ENCODE assay signal across 8 cellular contexts in the genomic region with DNA sequence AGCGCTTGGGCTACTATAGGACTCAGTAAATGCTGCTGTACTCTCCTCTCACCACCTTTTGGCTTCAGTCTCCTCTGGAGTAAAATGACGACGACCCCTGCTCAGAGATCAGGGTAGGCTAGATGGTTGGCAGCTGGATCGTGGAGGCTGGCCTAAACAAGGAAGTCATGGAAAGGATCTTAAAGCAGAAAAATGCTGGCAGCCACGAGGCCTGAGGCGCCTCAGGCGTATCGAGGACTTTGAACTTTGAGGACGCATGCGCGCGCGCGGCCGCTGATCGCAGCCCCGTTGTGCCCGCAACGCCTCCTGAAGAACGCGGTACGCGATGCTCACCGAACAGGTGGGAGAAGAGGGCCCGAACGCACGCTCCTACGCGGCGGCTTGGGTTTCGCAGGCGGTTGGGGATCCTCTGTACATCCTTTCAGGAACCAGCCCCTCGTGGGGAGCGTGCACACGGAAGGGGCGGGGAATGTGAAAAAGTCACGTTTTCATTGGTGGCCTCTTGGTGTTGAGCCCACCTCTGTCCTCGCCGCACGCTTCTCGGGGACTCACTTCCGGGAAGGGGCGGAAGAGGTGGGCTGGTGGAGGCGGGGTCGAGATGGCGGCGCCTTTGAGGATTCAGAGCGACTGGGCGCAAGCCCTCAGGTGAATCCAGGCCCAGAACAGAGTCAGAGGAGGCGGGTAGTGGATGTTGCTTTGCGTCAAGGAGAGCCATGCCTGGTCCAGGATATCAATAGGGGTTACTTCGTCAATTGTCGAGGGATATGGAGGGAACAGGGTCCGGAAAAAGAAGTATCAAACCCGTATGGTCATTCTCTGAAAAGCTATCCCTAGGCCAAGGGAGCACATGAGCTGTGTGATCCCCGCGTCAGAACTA. TPM values are rescaled to one million over a fixed set of nuclear protein-coding genes. Genes with fewer than 3 reads are reported as not detected.
DNase-seq lines count a peak whose midpoint lies in the region; ATAC-seq and TF ChIP-seq lines count a peak whose summit lies in the region.

A gene (minus strand): TSS at position 423 of the 877 bp plus-strand sequence. CDS start 3,468 bp downstream, outside the sequence.
A gene with protein sequence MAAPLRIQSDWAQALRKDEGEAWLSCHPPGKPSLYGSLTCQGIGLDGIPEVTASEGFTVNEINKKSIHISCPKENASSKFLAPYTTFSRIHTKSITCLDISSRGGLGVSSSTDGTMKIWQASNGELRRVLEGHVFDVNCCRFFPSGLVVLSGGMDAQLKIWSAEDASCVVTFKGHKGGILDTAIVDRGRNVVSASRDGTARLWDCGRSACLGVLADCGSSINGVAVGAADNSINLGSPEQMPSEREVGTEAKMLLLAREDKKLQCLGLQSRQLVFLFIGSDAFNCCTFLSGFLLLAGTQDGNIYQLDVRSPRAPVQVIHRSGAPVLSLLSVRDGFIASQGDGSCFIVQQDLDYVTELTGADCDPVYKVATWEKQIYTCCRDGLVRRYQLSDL (plus strand): TSS at position 576 of the 877 bp plus-strand sequence. CDS start 23 bp downstream, at position 599.

- DNase-seq in NCI-H187 treated with DMSO at 0.1 percent for 48 hours (lab: John Stamatoyannopoulos, UW) (peak; percentile 88), anterior cingulate cortex (lab: John Stamatoyannopoulos, UW) (peak; percentile 55 to 97 (median 91)), right atrium auricular region (ENCODE audit: low spot score) (peak; percentile 95), pulmonary artery endothelial cell (ENCODE audit: low read depth, low spot score) (peak; percentile 83), uterus (peak; percentile 91 to 93)

- H3K27ac ChIP-seq in right atrium auricular region (peak within 1 kb of the TSS; percentile 82 to 87), uterus (peak within 1 kb of the TSS; percentile 74 to 88)

- TF ChIP-seq CTCF in right atrium auricular region (IDR thresholded peaks at IDR 0.05) (no peak), uterus (IDR thresholded peaks at IDR 0.05) (peak in 1 of 4 experiments; percentile 24)

- H3K4me1 ChIP-seq in right atrium auricular region (peaks cover 0 to 27% of the 10 kb centered on the region in 2 donors), uterus (peaks cover 0 to 11% of the 10 kb centered on the region in 2 donors)

- H3K36me3 ChIP-seq in right atrium auricular region (peaks cover 14% of the 10 kb centered on the region), uterus (no peaks in the 10 kb centered on the region)

- H3K27me3 ChIP-seq in right atrium auricular region (no peaks in the 10 kb centered on the region), uterus (no peaks in the 10 kb centered on the region)

- ATAC-seq in GM18499 (IDR thresholded peaks at IDR 0.05; ENCODE audit: insufficient read depth, unreplicated experiment) (peak; percentile 89), HG02943 (IDR thresholded peaks at IDR 0.05; ENCODE audit: low read depth, unreplicated experiment) (peak; percentile 97)

- intact Hi-C loops in T-helper 2 cell treated with Interferon-gamma antibody and Interleukin-4, amounts not matched to agents 100 ng/mL and 5 ng/mL, for 36 hours (cut with micrococcal nuclease) = loop anchor here (1.0 to 2.0 kb wide), 6 partner anchors 88 to 522 kb away; a partner anchor contains a TSS
- intact Hi-C loops in uterus (cut with DNase I; ENCODE audit: low total_unique reads) = no loop called here

- H3K9me3 ChIP-seq in right atrium auricular region (no peaks in the 10 kb centered on the region), uterus (no peaks in the 10 kb centered on the region)

- TF ChIP-seq POLR2A in uterus (IDR thresholded peaks at IDR 0.05) = peak; percentile 12 to 50

- H3K4me3 ChIP-seq in right atrium auricular region (peak within 1 kb of the TSS; percentile 68 to 69), uterus (peak within 1 kb of the TSS; percentile 77 to 88)

RNA-seq across cellular contexts. Expression of the first gene that starts in this region (rescaled TPM):
- total RNA-seq in T-helper 2 cell treated with Interferon-gamma antibody and Interleukin-4, amounts not matched to agents 100 ng/mL and 5 ng/mL, for 36 hours = 68.3 and 70.4 TPM in 2 replicates
- total RNA-seq in right atrium auricular region (100 to 1,000 TPM in 1 of 2 donors, 10 to 100 TPM in 1; 90.7 to 102 TPM), pulmonary artery endothelial cell (76.2 and 82.0 TPM in 2 replicates), uterus (100 to 1,000 TPM in 2 of 4 donors, 10 to 100 TPM in 2; 28.1 to 147 (median 84.8) TPM)

RNA-seq across cellular contexts. Expression of the second gene that starts in this region (rescaled TPM):
- total RNA-seq in T-helper 2 cell treated with Interferon-gamma antibody and Interleukin-4, amounts not matched to agents 100 ng/mL and 5 ng/mL, for 36 hours = 20.6 and 21.1 TPM in 2 replicates
- total RNA-seq in right atrium auricular region = 10 to 100 TPM; 10.2 to 12.3 TPM
- total RNA-seq in pulmonary artery endothelial cell = 9.7 and 12.7 TPM in 2 replicates
- total RNA-seq in uterus = 10 to 100 TPM in 2 of 4 donors, 1 to 10 TPM in 1, under 1 TPM in 1; 0.59 to 20.8 (median 9.0) TPM

Comparison
In these comparisons a context has a peak if more than half of its experiments do, and no peak if none do; other contexts are left out.
1. Peak in every context shown above with its lines: DNase-seq, ATAC-seq, H3K4me3 ChIP-seq and H3K27ac ChIP-seq.